28 cellular contexts compared by ENCODE assay signal in the genomic region with DNA sequence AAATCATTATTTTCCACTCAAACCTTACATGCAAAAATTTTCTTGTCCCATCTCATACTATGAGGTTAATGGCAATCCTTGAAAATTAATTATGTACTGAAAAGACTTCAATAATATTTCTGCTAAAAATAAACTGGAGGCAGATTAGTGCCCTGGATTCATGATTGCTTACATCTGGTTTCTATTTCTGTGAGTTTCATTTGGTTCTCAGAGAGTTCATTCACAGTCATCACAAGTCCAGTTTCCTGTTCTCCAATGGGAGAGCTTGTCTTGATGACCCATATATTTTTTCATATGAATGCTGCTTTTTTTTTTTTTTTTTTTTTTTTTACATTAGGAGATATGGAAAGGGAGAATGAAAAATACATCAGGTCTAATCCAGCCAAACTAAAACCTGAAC. TPM values are rescaled to one million over a fixed set of nuclear protein-coding genes. Genes with fewer than 3 reads are reported as not detected.
"Had no signal": no experiment of that assay in that cellular context is flagged by ENCODE, and none has a peak within 500 bp of the region (broad histone marks: within the 10 kb centered on the region; RNA-seq: fewer than 3 reads in every experiment).

No MANE protein-coding gene starts in this region.

- H3K36me3 ChIP-seq: gastroesophageal sphincter, left ventricle myocardium inferior, neural progenitor cell, suprapubic skin, tibial artery, upper lobe of right lung had no signal

- H3K9ac ChIP-seq: neural progenitor cell had no signal

- H3K79me2 ChIP-seq: hepatocyte had no signal

- H3K27ac ChIP-seq: gastroesophageal sphincter, hepatocyte, left ventricle myocardium inferior, neural progenitor cell, suprapubic skin, tibial artery, upper lobe of right lung had no signal

- H3K4me2 ChIP-seq: hepatocyte, neural progenitor cell had no signal

- DNase-seq: activated CD4-positive, alpha-beta memory T cell treated with anti-CD3 and anti-CD28 coated beads, Interleukin-2, amount 10 ng/mL, durations not matched to agents 7 days and 5 days; activated CD4-positive, alpha-beta T cell treated with anti-CD3 and anti-CD28 coated beads, Interleukin-2, amount 10 ng/mL, durations not matched to agents 7 days and 5 days; activated CD4-positive, CD25-positive, alpha-beta regulatory T cell treated with anti-CD3 and anti-CD28 coated beads, Interleukin-2, amount 50 U/mL, for 72 hours; activated gamma-delta T cell treated with Interleukin-2 at 50 U/mL for 16 hours; activated naive CD4-positive, alpha-beta T cell treated with anti-CD3 and anti-CD28 coated beads, Interleukin-2, amount 50 U/mL, for 16 hours; activated T-cell treated with anti-CD3 and anti-CD28 coated beads, Interleukin-2, amount 50 U/mL, for 4 hours; amygdala; caudate nucleus; cortex of kidney; endodermal cell; islet precursor cell; left ventricle myocardium inferior; mesendoderm; natural killer cell; posterior cingulate gyrus; right cardiac atrium; stimulated activated CD4-positive, alpha-beta T cell treated with anti-CD3 and anti-CD28 coated beads, Interleukin-15, amount 100 ng/mL, for 24 hours; stimulated activated naive CD4-positive, alpha-beta T cell; tibial artery; upper lobe of right lung had no signal

- ATAC-seq: activated T-cell treated with anti-CD3 and anti-CD28 coated beads, Interleukin-2, amount 50 U/mL, for 4 hours; activated T-helper 17 cell treated with anti-CD3 and anti-CD28 coated beads, Interleukin-2, amount 50 U/mL, for 72 hours; esophagus mucosa; gastroesophageal sphincter; natural killer cell; right cardiac atrium; upper lobe of right lung had no signal

- H3K9me3 ChIP-seq: gastroesophageal sphincter, left ventricle myocardium inferior, suprapubic skin, tibial artery, upper lobe of right lung had no signal

- H3K4me3 ChIP-seq: gastroesophageal sphincter, hepatocyte, left ventricle myocardium inferior, lung, neural progenitor cell, suprapubic skin, tibial artery, upper lobe of right lung had no signal

- H2AFZ ChIP-seq: hepatocyte, neural progenitor cell had no signal

RNA-seq across cellular contexts. Expression of gene PTHLH, which starts 6.6 kb away (rescaled TPM):
- total RNA-seq: activated CD4-positive, alpha-beta memory T cell treated with anti-CD3 and anti-CD28 coated beads, Interleukin-2, amount 10 ng/mL, durations not matched to agents 7 days and 5 days; activated CD4-positive, alpha-beta T cell treated with anti-CD3 and anti-CD28 coated beads, Interleukin-2, amount 10 ng/mL, durations not matched to agents 7 days and 5 days; activated T-helper 17 cell treated with anti-CD3 and anti-CD28 coated beads, Interleukin-2, amount 50 U/mL, for 72 hours; endodermal cell; mononuclear cell; natural killer cell had no signal
